ENCODE assay signal across 22 cellular contexts in genomic region chr14:38791862-38792261, GRCh38.
"Had no signal": no experiment of that assay in that cellular context is flagged by ENCODE, and none has a peak within 500 bp of the region (broad histone marks: within the 10 kb centered on the region; RNA-seq: fewer than 3 reads in every experiment).

No MANE protein-coding gene starts in this region.

- H3K4me3 ChIP-seq: dorsolateral prefrontal cortex, gastrocnemius medialis, heart right ventricle, mucosa of descending colon, ovary, right atrium auricular region, stomach, thoracic aorta, transverse colon had no signal

- H3K4me1 ChIP-seq: gastrocnemius medialis, heart right ventricle, right atrium auricular region, stomach, transverse colon had no signal

- H3K9me3 Mint-ChIP-seq: naive thymus-derived CD8-positive, alpha-beta T cell had no signal

- H3K27me3 ChIP-seq: dorsolateral prefrontal cortex, gastrocnemius medialis, heart right ventricle, ovary, right atrium auricular region, stomach, transverse colon had no signal

- ATAC-seq: esophagus mucosa; gastrocnemius medialis; heart right ventricle; left lobe of liver; mucosa of descending colon; naive thymus-derived CD8-positive, alpha-beta T cell had no signal

- H3K27ac Mint-ChIP-seq: naive thymus-derived CD8-positive, alpha-beta T cell had no signal

- H3K36me3 Mint-ChIP-seq: naive thymus-derived CD8-positive, alpha-beta T cell had no signal

- H3K27ac ChIP-seq: dorsolateral prefrontal cortex, gastrocnemius medialis, heart right ventricle, ovary, right atrium auricular region, stomach, thoracic aorta, transverse colon had no signal

- H3K36me3 ChIP-seq: gastrocnemius medialis, heart right ventricle, ovary, right atrium auricular region, stomach, thoracic aorta, transverse colon had no signal

- H3K4me3 Mint-ChIP-seq: naive thymus-derived CD8-positive, alpha-beta T cell had no signal

- H3K9me3 ChIP-seq: gastrocnemius medialis, heart right ventricle, mucosa of descending colon, ovary, right atrium auricular region, stomach, thoracic aorta, transverse colon had no signal

- DNase-seq: cortex of kidney; dorsolateral prefrontal cortex; effector CD8-positive, alpha-beta T cell; gastrocnemius medialis; heart right ventricle; hypothalamus; islet precursor cell; mammary epithelial cell; mucosa of descending colon; naive thymus-derived CD8-positive, alpha-beta T cell; nucleus accumbens; ovary; small intestine; stimulated activated CD4-positive, alpha-beta T cell treated with anti-CD3 and anti-CD28 coated beads, Interleukin-12 subunit alpha, Interleukin-12 subunit beta, amount 100 ng/mL, for 4 hours; stimulated activated naive CD4-positive, alpha-beta T cell; stomach; substantia nigra; transverse colon had no signal

- H3K4me1 Mint-ChIP-seq: naive thymus-derived CD8-positive, alpha-beta T cell had no signal
